Comparison of ENCODE assay signal across 14 cellular contexts in genomic region chr18:33802955-33803354, GRCh38.
DNase-seq lines count a peak whose midpoint lies in the region; ATAC-seq and TF ChIP-seq lines count a peak whose summit lies in the region.
"Had no signal": no experiment of that assay in that cellular context is flagged by ENCODE, and none has a peak within 500 bp of the region (broad histone marks: within the 10 kb centered on the region; RNA-seq: fewer than 3 reads in every experiment).

No MANE protein-coding gene starts in this region.

- TF ChIP-seq CTCF in GM10248 (IDR thresholded peaks at IDR 0.05; ENCODE audit: control extremely low read depth, extremely low read depth, low read depth, missing control alignments) = no peak

- peak; percentile 99 for ATAC-seq in left colon
- no peak for ATAC-seq in left ventricle myocardium superior
- no peak for ATAC-seq in GM18873 (IDR thresholded peaks at IDR 0.05; ENCODE audit: low FRiP score, unreplicated experiment)

- DNase-seq in DMS53 treated with DMSO at 0.1 percent for 48 hours (lab: John Stamatoyannopoulos, UW; ENCODE audit: unreplicated experiment) (peak; percentile 98), NCI-H1694 (lab: John Stamatoyannopoulos, UW) (peak; percentile 17), NCI-H774 (lab: John Stamatoyannopoulos, UW) (peak; percentile 98), left colon (peak; percentile 61 to 83), left ventricle myocardium superior (no peak), GM10248 (ENCODE audit: extremely low spot score) (no peak), cerebellar nuclear complex (lab: John Stamatoyannopoulos, UW) (no peak)
- DNase-seq: activated CD4-positive, alpha-beta memory T cell treated with anti-CD3 and anti-CD28 coated beads, Interleukin-2, amount 10 ng/mL, durations not matched to agents 7 days and 5 days; activated effector memory CD4-positive, alpha-beta T cell treated with Interleukin-2 at 50 U/mL for 16 hours; GOT3; psoas muscle; stimulated activated naive CD4-positive, alpha-beta T cell treated with Interleukin-2 at 50 U/mL for 16 hours; T-helper 1 cell had no signal

- CTCF ChIA-PET in GM10248 (lab: Yijun Ruan, JAX) = interaction anchor here (0.8 to 1.4 kb wide), 2 partner anchors 36 to 571 kb away, joined by 3 read pairs; no protein-coding TSS in a partner anchor

- intact Hi-C loops in left colon (cut with DNase I, micrococcal nuclease) = no loop called here
- intact Hi-C loops in left ventricle myocardium superior (cut with micrococcal nuclease) = no loop called here

- POLR2A ChIA-PET in GM10248 (lab: Yijun Ruan, JAX) = no interaction called here

Comparison
In these comparisons a context has a peak if more than half of its experiments do, and no peak if none do; other contexts are left out.
1. DNase-seq: peak in DMS53 treated with DMSO at 0.1 percent for 48 hours (single experiment), NCI-H1694 (single experiment), NCI-H774 (single experiment) and left colon (2 of 2); none in left ventricle myocardium superior (single experiment), GM10248 (single experiment) and cerebellar nuclear complex (0 of 2).